ENCODE assay signal across 2 cellular contexts in genomic region chr16:48619547-48619946, GRCh38.
TF ChIP-seq lines count a peak whose summit lies in the region.

No MANE protein-coding gene starts in this region.

TF ChIP-seq in IMR-90, 13 proteins besides CTCF, POLR2A, EP300 and RAD21:
- TF ChIP-seq CHD1 (IDR thresholded peaks at IDR 0.05; ENCODE audit: low read depth, low read length) (no peak), BHLHE40 (IDR thresholded peaks at IDR 0.05; ENCODE audit: low read depth, low read length) (no peak), SMC3 (IDR thresholded peaks at IDR 0.05; ENCODE audit: low read depth, low read length) (no peak), MAFK (IDR thresholded peaks at IDR 0.05; ENCODE audit: low read depth, low read length) (no peak)

TF ChIP-seq in K562, 482 proteins besides CTCF, POLR2A, EP300 and RAD21:
- TF ChIP-seq NCOA6 (IDR thresholded peaks at IDR 0.05) (no peak), SPI1 (IDR thresholded peaks at IDR 0.05; ENCODE audit: borderline replicate concordance, low read depth, low read length) (peak; percentile 66; the same call in 1 of the 2 replicates)
TF ChIP-seq in K562: peak in this region for 1.
